Comparison of ENCODE assay signal across 25 cellular contexts in genomic region chr12:103580026-103580425, GRCh38. TPM values are rescaled to one million over a fixed set of nuclear protein-coding genes. Genes with fewer than 3 reads are reported as not detected.
"Had no signal": no experiment of that assay in that cellular context is flagged by ENCODE, and none has a peak within 500 bp of the region (broad histone marks: within the 10 kb centered on the region; RNA-seq: fewer than 3 reads in every experiment).

No MANE protein-coding gene starts in this region.

- H3K36me3 ChIP-seq: pancreas had no signal

- H3K9me2 ChIP-seq: SK-N-SH had no signal

- DNase-seq: activated CD4-positive, alpha-beta T cell treated with anti-CD3 and anti-CD28 coated beads, Interleukin-2, amount 10 ng/mL, durations not matched to agents 24 days and 14 days; activated CD4-positive, CD25-positive, alpha-beta regulatory T cell; activated CD8-positive, alpha-beta T cell treated with anti-CD3 and anti-CD28 coated beads, Interleukin-2, amount 10 ng/mL, durations not matched to agents 7 days and 5 days; activated naive CD4-positive, alpha-beta T cell treated with anti-CD3 and anti-CD28 coated beads for 36 hours; activated naive CD8-positive, alpha-beta T cell treated with anti-CD3 and anti-CD28 coated beads, Interleukin-2, amount 50 U/mL, for 24 hours; activated T-cell treated with anti-CD3 and anti-CD28 coated beads, Interleukin-2, amount 50 U/mL, for 24 hours; anterior cingulate cortex; effector memory CD4-positive, alpha-beta T cell; head of caudate nucleus; left ventricle myocardium superior; natural killer cell; pancreas; SK-N-SH; stimulated activated CD4-positive, alpha-beta T cell treated with anti-CD3 and anti-CD28 coated beads, Interleukin-4, amount 100 ng/mL, for 24 hours; T-cell; T-helper 9 cell; testis had no signal

- ATAC-seq: activated CD8-positive, alpha-beta T cell treated with anti-CD3 and anti-CD28 coated beads, Interleukin-2, amount 10 ng/mL, durations not matched to agents 7 days and 5 days; activated naive CD8-positive, alpha-beta T cell treated with anti-CD3 and anti-CD28 coated beads, Interleukin-2, amount 50 U/mL, for 24 hours; left ventricle myocardium superior; natural killer cell; pancreas; sciatic nerve; stimulated activated effector memory CD8-positive, alpha-beta T cell treated with anti-CD3 and anti-CD28 coated beads, Interleukin-12 subunit alpha, Interleukin-12 subunit beta, amount 100 ng/mL, for 72 hours; T-cell had no signal

- H3K36me3 Mint-ChIP-seq: natural killer cell; stimulated activated effector memory CD8-positive, alpha-beta T cell treated with anti-CD3 and anti-CD28 coated beads, Interleukin-12 subunit alpha, Interleukin-12 subunit beta, amount 100 ng/mL, for 72 hours; T-cell; type B pancreatic cell had no signal

- H3K27ac ChIP-seq: pancreas, testis had no signal

- H3K4me3 Mint-ChIP-seq: activated CD4-positive, alpha-beta T cell treated with anti-CD3 and anti-CD28 coated beads, Interleukin-2, amount 10 ng/mL, durations not matched to agents 24 days and 14 days; activated CD8-positive, alpha-beta T cell treated with anti-CD3 and anti-CD28 coated beads, Interleukin-2, amount 10 ng/mL, durations not matched to agents 7 days and 5 days; activated naive CD4-positive, alpha-beta T cell treated with anti-CD3 and anti-CD28 coated beads for 36 hours; activated naive CD8-positive, alpha-beta T cell treated with anti-CD3 and anti-CD28 coated beads, Interleukin-2, amount 50 U/mL, for 24 hours; activated T-cell treated with anti-CD3 and anti-CD28 coated beads, Interleukin-2, amount 50 U/mL, for 24 hours; natural killer cell; stimulated activated effector memory CD8-positive, alpha-beta T cell treated with anti-CD3 and anti-CD28 coated beads, Interleukin-12 subunit alpha, Interleukin-12 subunit beta, amount 100 ng/mL, for 72 hours; T-cell; type B pancreatic cell had no signal

- H3K27me3 ChIP-seq: pancreas, testis had no signal

- H3K4me1 ChIP-seq: testis had no signal

- H3K4me3 ChIP-seq: pancreas, smooth muscle cell, testis had no signal

- H3K4me2 ChIP-seq: SK-N-SH, smooth muscle cell had no signal

- H3K27ac Mint-ChIP-seq: activated CD4-positive, alpha-beta T cell treated with anti-CD3 and anti-CD28 coated beads, Interleukin-2, amount 10 ng/mL, durations not matched to agents 24 days and 14 days; activated CD8-positive, alpha-beta T cell treated with anti-CD3 and anti-CD28 coated beads, Interleukin-2, amount 10 ng/mL, durations not matched to agents 7 days and 5 days; activated naive CD4-positive, alpha-beta T cell treated with anti-CD3 and anti-CD28 coated beads for 36 hours; activated naive CD8-positive, alpha-beta T cell treated with anti-CD3 and anti-CD28 coated beads, Interleukin-2, amount 50 U/mL, for 24 hours; activated T-cell treated with anti-CD3 and anti-CD28 coated beads, Interleukin-2, amount 50 U/mL, for 24 hours; activated T-helper 2 cell treated with anti-CD3 and anti-CD28 coated beads, Interferon-gamma antibody, Interleukin-2, Interleukin-4, amounts not matched to agents 10 μg/mL and 5 μg/mL and 100 μg/mL, durations not matched to agents 14 hours and 24 hours and 36 hours; natural killer cell; stimulated activated effector memory CD8-positive, alpha-beta T cell treated with anti-CD3 and anti-CD28 coated beads, Interleukin-12 subunit alpha, Interleukin-12 subunit beta, amount 100 ng/mL, for 72 hours; T-cell; type B pancreatic cell had no signal

- H3K9me3 Mint-ChIP-seq: activated CD4-positive, alpha-beta T cell treated with anti-CD3 and anti-CD28 coated beads, Interleukin-2, amount 10 ng/mL, durations not matched to agents 24 days and 14 days; activated naive CD4-positive, alpha-beta T cell treated with anti-CD3 and anti-CD28 coated beads for 36 hours; activated naive CD8-positive, alpha-beta T cell treated with anti-CD3 and anti-CD28 coated beads, Interleukin-2, amount 50 U/mL, for 24 hours; activated T-cell treated with anti-CD3 and anti-CD28 coated beads, Interleukin-2, amount 50 U/mL, for 24 hours; activated T-helper 2 cell treated with anti-CD3 and anti-CD28 coated beads, Interferon-gamma antibody, Interleukin-2, Interleukin-4, amounts not matched to agents 10 μg/mL and 5 μg/mL and 100 μg/mL, durations not matched to agents 14 hours and 24 hours and 36 hours; natural killer cell; stimulated activated effector memory CD8-positive, alpha-beta T cell treated with anti-CD3 and anti-CD28 coated beads, Interleukin-12 subunit alpha, Interleukin-12 subunit beta, amount 100 ng/mL, for 72 hours; T-cell; type B pancreatic cell had no signal

- H3K9me3 ChIP-seq: pancreas, SK-N-SH, testis had no signal

RNA-seq across cellular contexts. Expression of gene STAB2, which starts 7.0 kb away (rescaled TPM):
- total RNA-seq: activated CD4-positive, alpha-beta T cell treated with anti-CD3 and anti-CD28 coated beads, Interleukin-2, amount 10 ng/mL, durations not matched to agents 24 days and 14 days; activated CD8-positive, alpha-beta T cell treated with anti-CD3 and anti-CD28 coated beads, Interleukin-2, amount 10 ng/mL, durations not matched to agents 7 days and 5 days; activated naive CD4-positive, alpha-beta T cell treated with anti-CD3 and anti-CD28 coated beads for 36 hours; activated T-helper 2 cell treated with anti-CD3 and anti-CD28 coated beads, Interferon-gamma antibody, Interleukin-2, Interleukin-4, amounts not matched to agents 10 μg/mL and 5 μg/mL and 100 μg/mL, durations not matched to agents 14 hours and 24 hours and 36 hours; cerebellum; frontal cortex; kidney epithelial cell; natural killer cell; smooth muscle cell; T-cell had no signal
- polyA plus RNA-seq: SK-N-SH, smooth muscle cell had no signal
